Comparison of ENCODE assay signal across 17 cellular contexts in the genomic region with DNA sequence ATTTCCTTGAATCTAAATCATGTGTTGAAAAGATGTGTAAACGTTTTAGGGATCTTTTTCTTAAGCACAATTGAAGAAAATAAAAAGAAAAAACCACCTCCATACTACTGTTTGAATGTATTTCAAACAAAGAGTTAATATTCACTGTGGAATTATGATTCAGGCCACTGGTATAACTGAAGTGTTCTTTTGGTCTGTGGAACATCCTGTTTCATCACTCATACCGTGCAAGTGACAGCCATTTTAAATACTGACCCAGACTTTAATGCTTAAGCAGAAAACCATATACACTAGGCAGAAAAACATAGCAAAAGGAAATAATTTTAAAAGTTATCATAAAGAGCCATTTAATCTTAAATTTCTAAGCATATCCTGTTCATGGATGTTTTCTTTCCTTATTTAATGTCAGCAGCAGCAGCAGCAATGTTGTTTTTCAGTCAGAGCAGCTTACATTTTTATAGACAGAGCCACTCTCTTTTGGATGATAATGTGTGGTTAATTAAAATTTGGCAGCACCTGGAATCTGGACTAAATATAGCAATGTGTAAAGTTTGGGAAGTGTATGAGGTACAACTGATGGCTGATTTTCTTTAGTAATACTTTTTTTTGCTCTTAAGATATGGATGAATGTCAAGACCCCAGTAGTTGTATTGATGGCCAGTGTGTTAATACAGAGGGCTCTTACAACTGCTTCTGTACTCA.
DNase-seq lines count a peak whose midpoint lies in the region; TF ChIP-seq lines count a peak whose summit lies in the region.
"Had no signal": no experiment of that assay in that cellular context is flagged by ENCODE, and none has a peak within 500 bp of the region (broad histone marks: within the 10 kb centered on the region; RNA-seq: fewer than 3 reads in every experiment).

No MANE protein-coding gene starts in this region.

- no peaks in the 10 kb centered on the region for H3K36me3 Mint-ChIP-seq in activated CD4-positive, alpha-beta T cell treated with anti-CD3 and anti-CD28 coated beads, Interleukin-2, amount 10 ng/mL, durations not matched to agents 24 days and 14 days (ENCODE audit: low read depth)
- H3K36me3 Mint-ChIP-seq: memory B cell had no signal

- H3K27ac ChIP-seq in ACC112 (ENCODE audit: low read depth, low read length) (peak overlapping the region; percentile 51), brain microvascular endothelial cell (peak overlapping the region; percentile 79), prostate gland (no peak overlapping the region)

- in situ Hi-C loops in brain microvascular endothelial cell (cut with HindIII; ENCODE audit: low pct_ligation_motif_present, low sequenced_read_pairs): no loop called here

- 58% methylated on average over 2 of the region's 2 CpGs for WGBS in prostate gland

- no peaks in the 10 kb centered on the region for H3K9me3 Mint-ChIP-seq in activated CD4-positive, alpha-beta T cell treated with anti-CD3 and anti-CD28 coated beads, Interleukin-2, amount 10 ng/mL, durations not matched to agents 24 days and 14 days
- H3K9me3 Mint-ChIP-seq: activated B cell treated with CpG ODN at 0.5 μM for 24 hours, memory B cell had no signal

- intact Hi-C loops in prostate gland (cut with DNase I): loop anchor here (10.0 kb wide), 2 partner anchors 89 to 419 kb away; partner anchors contain the start of gene LTBP1
- intact Hi-C loops in activated CD4-positive, alpha-beta T cell treated with anti-CD3 and anti-CD28 coated beads, Interleukin-2, amount 10 ng/mL, durations not matched to agents 24 days and 14 days (cut with micrococcal nuclease): no loop called here

- H3K36me3 ChIP-seq in ACC112 (ENCODE audit: insufficient read depth, low read length) (peaks cover 16% of the 10 kb centered on the region; the same call in 1 of the 2 replicates), brain microvascular endothelial cell (replicated peaks) (peaks cover 79% of the 10 kb centered on the region), prostate gland (no peaks in the 10 kb centered on the region)
- H3K36me3 ChIP-seq: esophagus squamous epithelium had no signal

- peak overlapping the region; percentile 58 for H2AFZ ChIP-seq in ACC112 (ENCODE audit: low read length, unreplicated experiment)

- H3K4me3 ChIP-seq in ACC112 (ENCODE audit: low read depth, low read length) (no peak overlapping the region), brain microvascular endothelial cell (ENCODE audit: low read depth, low read length) (no peak overlapping the region), prostate gland (no peak overlapping the region)
- H3K4me3 ChIP-seq: esophagus squamous epithelium had no signal

- H3K27ac Mint-ChIP-seq in activated CD4-positive, alpha-beta T cell treated with anti-CD3 and anti-CD28 coated beads, Interleukin-2, amount 10 ng/mL, durations not matched to agents 24 days and 14 days: no peak overlapping the region
- H3K27ac Mint-ChIP-seq: activated B cell treated with CpG ODN at 0.5 μM for 24 hours, memory B cell had no signal

- H3K27me3 ChIP-seq in ACC112 (ENCODE audit: insufficient read depth, low read length) (no peaks in the 10 kb centered on the region), brain microvascular endothelial cell (replicated peaks) (no peaks in the 10 kb centered on the region), prostate gland (replicated peaks; ENCODE audit: insufficient read depth) (no peaks in the 10 kb centered on the region)
- H3K27me3 ChIP-seq: esophagus squamous epithelium had no signal

- DNase-seq in Kasumi-1 (lab: John Stamatoyannopoulos, UW) (peak; percentile 14 to 20), brain microvascular endothelial cell (peak; percentile 53), iris pigment epithelial cell (ENCODE audit: low read depth) (peak; percentile 86), NCI-H524 (lab: John Stamatoyannopoulos, UW) (no peak), prostate gland (ENCODE audit: low spot score) (no peak), NCI-H1436 treated with DMSO at 0.1 percent for 48 hours (lab: John Stamatoyannopoulos, UW) (no peak)
- DNase-seq in activated CD4-positive, alpha-beta T cell treated with anti-CD3 and anti-CD28 coated beads, Interleukin-2, amount 10 ng/mL, durations not matched to agents 24 days and 14 days: no peak
- DNase-seq: activated B cell treated with CpG ODN at 0.5 μM for 24 hours; activated CD8-positive, alpha-beta memory T cell treated with anti-CD3 and anti-CD28 coated beads, Interleukin-2, amount 50 U/mL, for 4 hours; activated naive CD4-positive, alpha-beta T cell treated with anti-CD3 and anti-CD28 coated beads, Interleukin-2, amount 50 U/mL, for 16 hours; esophagus squamous epithelium; MM.1S; small intestine; substantia nigra; SW 1271 had no signal

- H3K4me3 Mint-ChIP-seq in activated CD4-positive, alpha-beta T cell treated with anti-CD3 and anti-CD28 coated beads, Interleukin-2, amount 10 ng/mL, durations not matched to agents 24 days and 14 days: no peak overlapping the region
- H3K4me3 Mint-ChIP-seq: activated B cell treated with CpG ODN at 0.5 μM for 24 hours, memory B cell had no signal

- no peaks in the 10 kb centered on the region for H3K79me2 ChIP-seq in ACC112 (ENCODE audit: control insufficient read depth, insufficient read depth, low read length, unreplicated experiment)

- TF ChIP-seq CTCF in brain microvascular endothelial cell (IDR thresholded peaks at IDR 0.05; ENCODE audit: low read depth, low read length, missing control alignments): no peak
- no peak for TF ChIP-seq CTCF in prostate gland (IDR thresholded peaks at IDR 0.05)

- TF ChIP-seq POLR2A in prostate gland (IDR thresholded peaks at IDR 0.05): no peak

- peaks cover 4% of the 10 kb centered on the region for H3K27me3 Mint-ChIP-seq in activated CD4-positive, alpha-beta T cell treated with anti-CD3 and anti-CD28 coated beads, Interleukin-2, amount 10 ng/mL, durations not matched to agents 24 days and 14 days

- H3K4me1 Mint-ChIP-seq in activated CD4-positive, alpha-beta T cell treated with anti-CD3 and anti-CD28 coated beads, Interleukin-2, amount 10 ng/mL, durations not matched to agents 24 days and 14 days: no peaks in the 10 kb centered on the region
- H3K4me1 Mint-ChIP-seq: activated B cell treated with CpG ODN at 0.5 μM for 24 hours, memory B cell had no signal

- H3K4me1 ChIP-seq in ACC112 (ENCODE audit: control insufficient read depth, insufficient read depth, low read length, unreplicated experiment): peaks cover 16% of the 10 kb centered on the region
- no peaks in the 10 kb centered on the region for H3K4me1 ChIP-seq in prostate gland (replicated peaks)

- no peaks in the 10 kb centered on the region for H3K9me3 ChIP-seq in prostate gland
- H3K9me3 ChIP-seq: esophagus squamous epithelium had no signal

Comparison
In these comparisons a context has a peak if more than half of its experiments do, and no peak if none do; other contexts are left out.
1. H3K27ac ChIP-seq: peak in ACC112 (single experiment) and brain microvascular endothelial cell (single experiment); none in prostate gland (0 of 2).
2. DNase-seq: peak in Kasumi-1 (2 of 2), brain microvascular endothelial cell (single experiment) and iris pigment epithelial cell (single experiment); none in NCI-H524 (0 of 2), prostate gland (single experiment), activated CD4-positive, alpha-beta T cell treated with anti-CD3 and anti-CD28 coated beads, Interleukin-2, amount 10 ng/mL, durations not matched to agents 24 days and 14 days (single experiment) and NCI-H1436 treated with DMSO at 0.1 percent for 48 hours (single experiment).